In genomic region chr1:192575499-192576189, GRCh38 we compare ENCODE assay signal across 1 cellular context.
A peak's percentile ranks its signal among the peaks of the same experiment; 100 is the strongest.
TF ChIP-seq lines count a peak whose summit lies in the region.

Gene RGS1 (plus strand): TSS chr1:192575773. CDS start chr1:192575793, 20 bp downstream.

TF ChIP-seq in GM12878, 131 proteins besides CTCF, POLR2A, EP300 and RAD21 (continued from another document and continues in another):
- TF ChIP-seq CEBPB (IDR thresholded peaks at IDR 0.05; ENCODE audit: borderline replicate concordance in 1 of 2, low read depth in 2 of 2, low read length in 2 of 2) = peak in 1 of 2 experiments; percentile 88; a peak in 3 of 4 replicates
- peak; percentile 100 for TF ChIP-seq MLLT1 (IDR thresholded peaks at IDR 0.05)
- peak; percentile 58 for TF ChIP-seq JUNB (IDR thresholded peaks at IDR 0.05)
- peak; percentile 85; the same call in 1 of the 2 replicates for TF ChIP-seq ZSCAN29 (IDR thresholded peaks at IDR 0.05)
- TF ChIP-seq PAX5 (IDR thresholded peaks at IDR 0.05; ENCODE audit: borderline replicate concordance, low read depth, low read length) = peak; percentile 87
- TF ChIP-seq MYB (IDR thresholded peaks at IDR 0.05; ENCODE audit: borderline replicate concordance, low read depth, low read length) = peak; percentile 84
- peak; percentile 56; the same call in 1 of the 2 replicates for TF ChIP-seq GATAD2B (conservative IDR thresholded peaks at IDR 0.05; ENCODE audit: low read depth)
- TF ChIP-seq MXI1 (IDR thresholded peaks at IDR 0.05; ENCODE audit: low read depth, low read length) = peak; percentile 96
- TF ChIP-seq ZNF384 (IDR thresholded peaks at IDR 0.05; ENCODE audit: borderline replicate concordance, low read depth, low read length) = peak; percentile 99
- peak; percentile 97 for TF ChIP-seq SMAD5 (IDR thresholded peaks at IDR 0.05; ENCODE audit: low read depth)
- peak; percentile 76 for TF ChIP-seq MEF2A (IDR thresholded peaks at IDR 0.05; ENCODE audit: insufficient read depth, low read depth, low read length)
- peak; percentile 95 for TF ChIP-seq CBFB (IDR thresholded peaks at IDR 0.05; ENCODE audit: low read depth)
- TF ChIP-seq SUZ12 (IDR thresholded peaks at IDR 0.05; ENCODE audit: unreplicated experiment) = no peak
- TF ChIP-seq RELB (IDR thresholded peaks at IDR 0.05; ENCODE audit: low read depth) = peak; percentile 99
- peak; percentile 97 for TF ChIP-seq HDAC6 (IDR thresholded peaks at IDR 0.05; ENCODE audit: unreplicated experiment)
- TF ChIP-seq CUX1 (IDR thresholded peaks at IDR 0.05; ENCODE audit: insufficient replicate concordance, low read depth, low read length) = peak; percentile 60
- TF ChIP-seq BHLHE40 (IDR thresholded peaks at IDR 0.05; ENCODE audit: borderline replicate concordance in 1 of 2, low read depth in 2 of 2, low read length in 1 of 2) = peak; percentile 91 to 95
- TF ChIP-seq MEF2B (IDR thresholded peaks at IDR 0.05; ENCODE audit: partially characterized antibody, poor library complexity, severe bottlenecking) = peak; percentile 79
- no peak for TF ChIP-seq ZNF622 (IDR thresholded peaks at IDR 0.05)
- TF ChIP-seq JUND (IDR thresholded peaks at IDR 0.05; ENCODE audit: low read depth, low read length) = peak; percentile 46; the same call in 1 of the 2 replicates
- no peak for TF ChIP-seq ZBTB40 (IDR thresholded peaks at IDR 0.05; ENCODE audit: borderline replicate concordance)
- TF ChIP-seq ZBTB4 (CRISPR knock-in tag; IDR thresholded peaks at IDR 0.05) = peak; percentile 82; the same call in 1 of the 2 replicates
- peak; percentile 47 for TF ChIP-seq PBX3 (IDR thresholded peaks at IDR 0.05; ENCODE audit: insufficient replicate concordance, low read depth, low read length)
- TF ChIP-seq SPI1 (IDR thresholded peaks at IDR 0.05; ENCODE audit: borderline replicate concordance, insufficient read depth, low read depth, low read length) = no peak; the same call in 1 of the 2 replicates
- peak; percentile 67 for TF ChIP-seq DPF2 (IDR thresholded peaks at IDR 0.05)
- no peak for TF ChIP-seq NFYA (IDR thresholded peaks at IDR 0.05; ENCODE audit: borderline replicate concordance, low read depth, low read length)
- peak; percentile 97; the same call in 1 of the 2 replicates for TF ChIP-seq STAT3 (IDR thresholded peaks at IDR 0.05; ENCODE audit: low read depth, low read length)
- 0 out of 2 replicates have a peak, but pooled peaks have one; percentile 16 for TF ChIP-seq ZNF217 (IDR thresholded peaks at IDR 0.05)
- TF ChIP-seq FOXK2 (IDR thresholded peaks at IDR 0.05) = no peak
- TF ChIP-seq RBBP5 (conservative IDR thresholded peaks at IDR 0.05) = no peak
- peak; percentile 67; the same call in 1 of the 2 replicates for TF ChIP-seq PAX8 (IDR thresholded peaks at IDR 0.05)
- peak; percentile 100 for TF ChIP-seq POLR2AphosphoS5 (IDR thresholded peaks at IDR 0.05; ENCODE audit: low read length)
- peak; percentile 88 for TF ChIP-seq BCLAF1 (IDR thresholded peaks at IDR 0.05)
- TF ChIP-seq IRF3 (IDR thresholded peaks at IDR 0.05) = no peak
- peak; percentile 99 for TF ChIP-seq POU2F2 (IDR thresholded peaks at IDR 0.05; ENCODE audit: borderline replicate concordance, low read depth, low read length)
- TF ChIP-seq YBX1 (IDR thresholded peaks at IDR 0.05) = no peak
- 0 out of 2 replicates have a peak, but pooled peaks have one; percentile 21 for TF ChIP-seq TARDBP (IDR thresholded peaks at IDR 0.05; ENCODE audit: borderline replicate concordance)
- no peak for TF ChIP-seq MYC (IDR thresholded peaks at IDR 0.05; ENCODE audit: insufficient read depth, insufficient read length, insufficient replicate concordance, low read length, severe bottlenecking)
